Comparison of ENCODE assay signal across 15 cellular contexts in genomic region chr16:27273330-27273669, GRCh38. TPM values are rescaled to one million over a fixed set of nuclear protein-coding genes. Genes with fewer than 3 reads are reported as not detected.
DNase-seq lines count a peak whose midpoint lies in the region; ATAC-seq and TF ChIP-seq lines count a peak whose summit lies in the region.
"Had no signal": no experiment of that assay in that cellular context is flagged by ENCODE, and none has a peak within 500 bp of the region (broad histone marks: within the 10 kb centered on the region; RNA-seq: fewer than 3 reads in every experiment).

No MANE protein-coding gene starts in this region.

- H3K36me3 ChIP-seq in BLaER1 = no peaks in the 10 kb centered on the region
- H3K36me3 ChIP-seq in Caco-2 (ENCODE audit: control insufficient read depth, insufficient read depth, low read length) = no peaks in the 10 kb centered on the region
- H3K36me3 ChIP-seq in naive thymus-derived CD4-positive, alpha-beta T cell (ENCODE audit: control insufficient read depth in 2 of 3, insufficient read depth in 3 of 3, low read length in 3 of 3) = peaks cover 0 to 5% (median 0%) of the 10 kb centered on the region in 3 experiments
- no peaks in the 10 kb centered on the region for H3K36me3 ChIP-seq in upper lobe of right lung
- no peaks in the 10 kb centered on the region for H3K36me3 ChIP-seq in spleen
- H3K36me3 ChIP-seq: gastroesophageal sphincter, neural progenitor cell had no signal

- H3K4me1 Mint-ChIP-seq in Caco-2 (ENCODE audit: low read depth, unreplicated experiment) = peaks cover 26% of the 10 kb centered on the region
- H3K4me1 Mint-ChIP-seq in activated T-helper 1 cell treated with anti-CD3 and anti-CD28 coated beads, Interleukin-12 subunit alpha, Interleukin-12 subunit beta, Interleukin-2, Interleukin-4 antibody, amounts not matched to agents 30 ng/mL and 10 ng/mL and 1 ng/mL, durations not matched to agents 14 hours and 24 hours and 36 hours (ENCODE audit: low read depth) = peaks cover 69% of the 10 kb centered on the region
- H3K4me1 Mint-ChIP-seq in naive thymus-derived CD4-positive, alpha-beta T cell = peaks cover 25 to 82% (median 70%) of the 10 kb centered on the region in 7 donors

- in situ Hi-C loops in KBM-7 (cut with MboI; ENCODE audit: low pct_unique_long_range_greater_than_20kb, low sequenced_read_pairs) = no loop called here

- peaks cover 17% of the 10 kb centered on the region for H3K36me3 Mint-ChIP-seq in Caco-2 (ENCODE audit: insufficient read depth, unreplicated experiment)
- H3K36me3 Mint-ChIP-seq in activated T-helper 1 cell treated with anti-CD3 and anti-CD28 coated beads, Interleukin-12 subunit alpha, Interleukin-12 subunit beta, Interleukin-2, Interleukin-4 antibody, amounts not matched to agents 30 ng/mL and 10 ng/mL and 1 ng/mL, durations not matched to agents 14 hours and 24 hours and 36 hours (ENCODE audit: low read depth) = peaks cover 16% of the 10 kb centered on the region
- H3K36me3 Mint-ChIP-seq in naive thymus-derived CD4-positive, alpha-beta T cell = peaks cover 0 to 10% (median 0%) of the 10 kb centered on the region in 5 donors
- H3K36me3 Mint-ChIP-seq: neural progenitor cell had no signal

- H3K4me3 ChIP-seq in BLaER1 (no peak overlapping the region), Caco-2 (ENCODE audit: low read depth, low read length) (no peak overlapping the region), upper lobe of right lung (no peak overlapping the region), spleen (no peak overlapping the region)
- no peak overlapping the region for H3K4me3 ChIP-seq in naive thymus-derived CD4-positive, alpha-beta T cell (ENCODE audit: low read length)
- H3K4me3 ChIP-seq: gastroesophageal sphincter, lung, neural progenitor cell had no signal

- TF ChIP-seq CTCF in Caco-2 (IDR thresholded peaks at IDR 0.05; ENCODE audit: insufficient read depth in 1 of 2, low read depth in 1 of 2, low read length in 1 of 2, severe bottlenecking in 1 of 2, unreplicated experiment in 1 of 2) (no peak), upper lobe of right lung (IDR thresholded peaks at IDR 0.05) (no peak), spleen (IDR thresholded peaks at IDR 0.05 in 8 of 11, conservative IDR thresholded peaks at IDR 0.05 in 3 of 11) (no peak)

- no peaks in the 10 kb centered on the region for H3K27me3 ChIP-seq in BLaER1
- H3K27me3 ChIP-seq in Caco-2 (replicated peaks; ENCODE audit: control insufficient read depth, insufficient read depth, low read length) = no peaks in the 10 kb centered on the region
- no peaks in the 10 kb centered on the region for H3K27me3 ChIP-seq in naive thymus-derived CD4-positive, alpha-beta T cell (ENCODE audit: control insufficient read depth in 2 of 2, insufficient read depth in 2 of 2, low read length in 2 of 2)
- no peaks in the 10 kb centered on the region for H3K27me3 ChIP-seq in upper lobe of right lung
- H3K27me3 ChIP-seq in spleen (replicated peaks in 1 of 7) = no peaks in the 10 kb centered on the region
- H3K27me3 ChIP-seq: gastroesophageal sphincter, neural progenitor cell had no signal

- TSS peak; percentile 69 for BruUV-seq in Caco-2 (replicated peaks; lab: Mats Ljungman, UMichigan)

- H3K4me2 ChIP-seq in BLaER1 = peak overlapping the region; percentile 76
- H3K4me2 ChIP-seq: neural progenitor cell had no signal

- peaks cover 13% of the 10 kb centered on the region for H3K9me3 Mint-ChIP-seq in Caco-2 (ENCODE audit: unreplicated experiment)
- peaks cover 4% of the 10 kb centered on the region for H3K9me3 Mint-ChIP-seq in activated T-helper 1 cell treated with anti-CD3 and anti-CD28 coated beads, Interleukin-12 subunit alpha, Interleukin-12 subunit beta, Interleukin-2, Interleukin-4 antibody, amounts not matched to agents 30 ng/mL and 10 ng/mL and 1 ng/mL, durations not matched to agents 14 hours and 24 hours and 36 hours
- peaks cover 0 to 5% (median 0%) of the 10 kb centered on the region in 11 donors for H3K9me3 Mint-ChIP-seq in naive thymus-derived CD4-positive, alpha-beta T cell
- H3K9me3 Mint-ChIP-seq: neural progenitor cell had no signal

- H3K9ac ChIP-seq in BLaER1 = no peak overlapping the region
- H3K9ac ChIP-seq: neural progenitor cell had no signal

- no peaks in the 10 kb centered on the region for H3K27me3 Mint-ChIP-seq in Caco-2 (ENCODE audit: insufficient read depth, unreplicated experiment)
- H3K27me3 Mint-ChIP-seq in activated T-helper 1 cell treated with anti-CD3 and anti-CD28 coated beads, Interleukin-12 subunit alpha, Interleukin-12 subunit beta, Interleukin-2, Interleukin-4 antibody, amounts not matched to agents 30 ng/mL and 10 ng/mL and 1 ng/mL, durations not matched to agents 14 hours and 24 hours and 36 hours (ENCODE audit: insufficient read depth) = no peaks in the 10 kb centered on the region
- H3K27me3 Mint-ChIP-seq in naive thymus-derived CD4-positive, alpha-beta T cell = peaks cover 0 to 4% (median 0%) of the 10 kb centered on the region in 5 donors

- H3K9me3 ChIP-seq in BLaER1 (no peaks in the 10 kb centered on the region), Caco-2 (no peaks in the 10 kb centered on the region), upper lobe of right lung (no peaks in the 10 kb centered on the region), spleen (no peaks in the 10 kb centered on the region)
- H3K9me3 ChIP-seq in naive thymus-derived CD4-positive, alpha-beta T cell (ENCODE audit: control insufficient read depth in 2 of 3, low read length in 3 of 3) = no peaks in the 10 kb centered on the region
- H3K9me3 ChIP-seq: gastroesophageal sphincter had no signal

- H3K27ac ChIP-seq in BLaER1 (no peak overlapping the region), upper lobe of right lung (no peak overlapping the region), spleen (peak overlapping the region in 4 of 8 donors; percentile 56 to 79 (median 68))
- H3K27ac ChIP-seq in naive thymus-derived CD4-positive, alpha-beta T cell (ENCODE audit: low read depth, low read length) = peak overlapping the region; percentile 63
- H3K27ac ChIP-seq: gastroesophageal sphincter, neural progenitor cell had no signal

- no peaks in the 10 kb centered on the region for H4K20me1 ChIP-seq in BLaER1

- POLR2A ChIA-PET in Caco-2 (lab: Charles Lee) = interaction anchor here (0.6 kb wide), 1 partner anchor 11 kb away, joined by 6 read pairs; no protein-coding TSS in a partner anchor
- POLR2A ChIA-PET in naive thymus-derived CD4-positive, alpha-beta T cell (lab: Charles Lee) = interaction anchor here (0.8 to 2.9 kb wide), 12 partner anchors 19 to 100 kb away, joined by 3 to 19 read pairs (median 4); no protein-coding TSS in a partner anchor

- CTCF ChIA-PET in Caco-2 (lab: Charles Lee) = interaction anchor here (0.7 to 1.0 kb wide), 2 partner anchors 13 to 95 kb away, joined by 3 read pairs; no protein-coding TSS in a partner anchor
- CTCF ChIA-PET in naive thymus-derived CD4-positive, alpha-beta T cell (lab: Charles Lee) = interaction anchor here (1.1 to 2.7 kb wide), 2 partner anchors 38 to 48 kb away, joined by 7 to 12 read pairs; no protein-coding TSS in a partner anchor

- ATAC-seq in naive thymus-derived CD4-positive, alpha-beta T cell = no peak
- no peak for ATAC-seq in upper lobe of right lung
- ATAC-seq: gastroesophageal sphincter had no signal

- H3K27ac Mint-ChIP-seq in Caco-2 (ENCODE audit: unreplicated experiment) = peak overlapping the region; percentile 81
- H3K27ac Mint-ChIP-seq in activated T-helper 1 cell treated with anti-CD3 and anti-CD28 coated beads, Interleukin-12 subunit alpha, Interleukin-12 subunit beta, Interleukin-2, Interleukin-4 antibody, amounts not matched to agents 30 ng/mL and 10 ng/mL and 1 ng/mL, durations not matched to agents 14 hours and 24 hours and 36 hours = peak overlapping the region; percentile 87
- H3K27ac Mint-ChIP-seq in naive thymus-derived CD4-positive, alpha-beta T cell = peak overlapping the region; percentile 48 to 95 (median 88)
- H3K27ac Mint-ChIP-seq: neural progenitor cell had no signal

- peaks cover 35% of the 10 kb centered on the region for H3K4me1 ChIP-seq in BLaER1
- peaks cover 29% of the 10 kb centered on the region for H3K4me1 ChIP-seq in Caco-2
- peaks cover 11 to 30% of the 10 kb centered on the region in 2 donors for H3K4me1 ChIP-seq in naive thymus-derived CD4-positive, alpha-beta T cell (ENCODE audit: control insufficient read depth in 2 of 2, insufficient read depth in 2 of 2, low read length in 2 of 2)
- peaks cover 6% of the 10 kb centered on the region for H3K4me1 ChIP-seq in upper lobe of right lung
- peaks cover 7 to 64% (median 21%) of the 10 kb centered on the region in 6 donors for H3K4me1 ChIP-seq in spleen
- H3K4me1 ChIP-seq: neural progenitor cell had no signal

- DNase-seq in Caco-2 (no peak), KBM-7 (no peak), upper lobe of right lung (no peak), SHP77 (lab: John Stamatoyannopoulos, UW) (no peak), spleen (no peak)
- DNase-seq in activated T-helper 1 cell treated with anti-CD3 and anti-CD28 coated beads, Interleukin-12 subunit alpha, Interleukin-12 subunit beta, Interleukin-2, Interleukin-4 antibody, amounts not matched to agents 30 ng/mL and 10 ng/mL and 1 ng/mL, durations not matched to agents 14 hours and 24 hours and 36 hours (ENCODE audit: low spot score) = no peak
- peak in 1 of 9 donors; percentile 20 for DNase-seq in naive thymus-derived CD4-positive, alpha-beta T cell
- DNase-seq: GOT3, NCI-H1436 treated with DMSO at 0.1 percent for 48 hours, NCI-H345, SHP77 treated with DMSO at 0.1 percent for 48 hours had no signal

- TF ChIP-seq POLR2A in spleen (IDR thresholded peaks at IDR 0.05) = no peak

- 85 to 97% (median 94%) methylated on average over 4 of the region's 4 CpGs for WGBS in spleen, 5 donors

- intact Hi-C loops in Caco-2 (cut with micrococcal nuclease; ENCODE audit: unreplicated experiment) = no loop called here
- intact Hi-C loops in activated T-helper 1 cell treated with anti-CD3 and anti-CD28 coated beads, Interleukin-12 subunit alpha, Interleukin-12 subunit beta, Interleukin-2, Interleukin-4 antibody, amounts not matched to agents 30 ng/mL and 10 ng/mL and 1 ng/mL, durations not matched to agents 14 hours and 24 hours and 36 hours (cut with micrococcal nuclease) = no loop called here
- intact Hi-C loops in naive thymus-derived CD4-positive, alpha-beta T cell (cut with micrococcal nuclease) = no loop called here
- intact Hi-C loops in upper lobe of right lung (cut with DNase I) = no loop called here
- intact Hi-C loops in spleen (cut with DNase I; ENCODE audit: low total_unique reads) = no loop called here

- H3K4me3 Mint-ChIP-seq in Caco-2 (ENCODE audit: unreplicated experiment) = peak overlapping the region; percentile 23
- peak overlapping the region; percentile 32 for H3K4me3 Mint-ChIP-seq in activated T-helper 1 cell treated with anti-CD3 and anti-CD28 coated beads, Interleukin-12 subunit alpha, Interleukin-12 subunit beta, Interleukin-2, Interleukin-4 antibody, amounts not matched to agents 30 ng/mL and 10 ng/mL and 1 ng/mL, durations not matched to agents 14 hours and 24 hours and 36 hours
- H3K4me3 Mint-ChIP-seq in naive thymus-derived CD4-positive, alpha-beta T cell = peak overlapping the region in 9 of 10 donors; percentile 62 to 88 (median 74)
- H3K4me3 Mint-ChIP-seq: neural progenitor cell had no signal

RNA-seq across cellular contexts. Expression of gene NSMCE1, which starts 4.7 kb away (rescaled TPM):
- total RNA-seq in Caco-2 (2022) (33.4 and 37.0 TPM in 2 replicates), upper lobe of right lung (49.2 TPM), spleen (10 to 100 TPM; 18.4 to 41.4 (median 31.7) TPM)
- total RNA-seq in activated T-helper 1 cell treated with anti-CD3 and anti-CD28 coated beads, Interleukin-12 subunit alpha, Interleukin-12 subunit beta, Interleukin-2, Interleukin-4 antibody, amounts not matched to agents 30 ng/mL and 10 ng/mL and 1 ng/mL, durations not matched to agents 14 hours and 24 hours and 36 hours = 128 and 134 TPM in 2 replicates
- total RNA-seq in naive thymus-derived CD4-positive, alpha-beta T cell = 100 to 1,000 TPM in 1 of 5 experiments, 10 to 100 TPM in 4; 45.5 to 106 (median 70.2) TPM
- 100 to 1,000 TPM; 200 to 220 TPM for polyA plus RNA-seq in naive thymus-derived CD4-positive, alpha-beta T cell
- 10 to 100 TPM; 37.9 to 79.0 (median 41.4) TPM for polyA plus RNA-seq in spleen

RNA-seq across cellular contexts. Expression of gene IL4R, which starts 40.5 kb away (rescaled TPM):
- 32.6 and 34.4 TPM in 2 replicates for total RNA-seq in Caco-2 (2022)
- 288 and 320 TPM in 2 replicates for total RNA-seq in activated T-helper 1 cell treated with anti-CD3 and anti-CD28 coated beads, Interleukin-12 subunit alpha, Interleukin-12 subunit beta, Interleukin-2, Interleukin-4 antibody, amounts not matched to agents 30 ng/mL and 10 ng/mL and 1 ng/mL, durations not matched to agents 14 hours and 24 hours and 36 hours
- 100 to 1,000 TPM; 158 to 498 (median 198) TPM for total RNA-seq in naive thymus-derived CD4-positive, alpha-beta T cell
- 100 to 1,000 TPM in 1 of 2 donors, 10 to 100 TPM in 1; 99.8 to 128 TPM for polyA plus RNA-seq in naive thymus-derived CD4-positive, alpha-beta T cell
- total RNA-seq in upper lobe of right lung = 153 TPM
- 100 to 1,000 TPM in 6 of 7 donors, 10 to 100 TPM in 1; 78.0 to 319 (median 215) TPM for total RNA-seq in spleen
- polyA plus RNA-seq in spleen = 10 to 100 TPM; 39.3 to 55.5 (median 48.9) TPM

Comparison
In these comparisons a context has a peak if more than half of its experiments do, and no peak if none do; other contexts are left out.
1. H3K4me3 Mint-ChIP-seq: peak in every context shown above with its lines; median percentile 74 in naive thymus-derived CD4-positive, alpha-beta T cell; 32 in activated T-helper 1 cell treated with anti-CD3 and anti-CD28 coated beads, Interleukin-12 subunit alpha, Interleukin-12 subunit beta, Interleukin-2, Interleukin-4 antibody, amounts not matched to agents 30 ng/mL and 10 ng/mL and 1 ng/mL, durations not matched to agents 14 hours and 24 hours and 36 hours; 23 in Caco-2.